In genomic region chr1:66648896-66649597, GRCh38 we compare ENCODE assay signal across 10 cellular contexts.
A peak's percentile ranks its signal among the peaks of the same experiment; 100 is the strongest.
DNase-seq lines count a peak whose midpoint lies in the region; ATAC-seq and TF ChIP-seq lines count a peak whose summit lies in the region.
"Had no signal": no experiment of that assay in that cellular context is flagged by ENCODE, and none has a peak within 500 bp of the region (broad histone marks: within the 10 kb centered on the region; RNA-seq: fewer than 3 reads in every experiment).

No MANE protein-coding gene starts in this region.

- TF ChIP-seq CTCF in KMS-11 (conservative IDR thresholded peaks at IDR 0.05; ENCODE audit: low read depth, low read length) (no peak), testis (IDR thresholded peaks at IDR 0.05) (no peak), gastroesophageal sphincter (IDR thresholded peaks at IDR 0.05) (no peak)

- DNase-seq in medulla oblongata (ENCODE audit: extremely low spot score), result peak; percentile 16
- DNase-seq in stimulated activated CD4-positive, alpha-beta T cell treated with anti-CD3 and anti-CD28 coated beads, Interleukin-2, amount 100 ng/mL, for 24 hours, result no peak
- DNase-seq in testis, result no peak
- DNase-seq: DMS153, mucosa of descending colon had no signal

- TF ChIP-seq EP300 in gastroesophageal sphincter (IDR thresholded peaks at IDR 0.05), result no peak

- no peak overlapping the region; the same call in 1 of the 2 replicates for H3K9ac ChIP-seq in KMS-11

- WGBS in testis, 2 donors, result 58 to 66% methylated on average over 2 of the region's 2 CpGs
- 44 to 69% methylated on average over 1 to 2 of the region's 2 CpGs for WGBS in gastroesophageal sphincter (ENCODE audit: low coverage in 1 of 2), 2 donors

- ATAC-seq in GM18868 (IDR thresholded peaks at IDR 0.05; ENCODE audit: unreplicated experiment), result peak; percentile 82
- ATAC-seq in HG02759 (IDR thresholded peaks at IDR 0.05; ENCODE audit: unreplicated experiment), result peak; percentile 89
- no peak for ATAC-seq in SK-N-SH treated with all-trans-retinoic acid at 6 μM for 48 hours
- no peak for ATAC-seq in gastroesophageal sphincter
- ATAC-seq: mucosa of descending colon had no signal

- intact Hi-C loops in testis (cut with DNase I; ENCODE audit: low total_unique reads), result no loop called here

- TF ChIP-seq POLR2A in testis (IDR thresholded peaks at IDR 0.05) (no peak), gastroesophageal sphincter (IDR thresholded peaks at IDR 0.05) (no peak)

- H2AFZ ChIP-seq in KMS-11 (ENCODE audit: low read depth), result peak overlapping the region; percentile 17

- H3K4me3 ChIP-seq in KMS-11 (IDR thresholded peaks at IDR 0.05; ENCODE audit: insufficient read depth, low read depth, low read length) (no peak overlapping the region), testis (no peak overlapping the region), gastroesophageal sphincter (no peak overlapping the region)
- H3K4me3 ChIP-seq: mucosa of descending colon had no signal

- H3K4me1 ChIP-seq in KMS-11 (ENCODE audit: low read depth, poor library complexity, severe bottlenecking) (peaks cover 27% of the 10 kb centered on the region), testis (no peaks in the 10 kb centered on the region), gastroesophageal sphincter (no peaks in the 10 kb centered on the region)

- peak overlapping the region; percentile 80 for H3K4me2 ChIP-seq in KMS-11

- no peaks in the 10 kb centered on the region for H3K27me3 ChIP-seq in KMS-11 (ENCODE audit: insufficient read depth, low read depth)
- H3K27me3 ChIP-seq in testis, result no peaks in the 10 kb centered on the region
- no peaks in the 10 kb centered on the region for H3K27me3 ChIP-seq in gastroesophageal sphincter

- H3K27ac ChIP-seq in KMS-11 (peak overlapping the region; percentile 53), testis (no peak overlapping the region), gastroesophageal sphincter (no peak overlapping the region)

- no peaks in the 10 kb centered on the region for H3K79me2 ChIP-seq in KMS-11 (ENCODE audit: insufficient read depth, low read depth)

- no peaks in the 10 kb centered on the region for H4K20me1 ChIP-seq in KMS-11 (ENCODE audit: insufficient read depth)

- H3K36me3 ChIP-seq in KMS-11 (ENCODE audit: insufficient read depth) (no peaks in the 10 kb centered on the region), testis (ENCODE audit: low read depth, missing control alignments) (no peaks in the 10 kb centered on the region), gastroesophageal sphincter (peaks cover 0 to 4% of the 10 kb centered on the region in 2 donors)

- H3K9me3 ChIP-seq in testis (no peaks in the 10 kb centered on the region), gastroesophageal sphincter (no peaks in the 10 kb centered on the region)
- H3K9me3 ChIP-seq: mucosa of descending colon had no signal

TF ChIP-seq in SK-N-SH treated with all-trans-retinoic acid at 6 μM for 48 hours, 23 proteins besides CTCF, POLR2A, EP300 and RAD21:
- TF ChIP-seq ESRRG (CRISPR knock-in tag; IDR thresholded peaks at IDR 0.05) (no peak), TOX (CRISPR knock-in tag; IDR thresholded peaks at IDR 0.05; ENCODE audit: borderline replicate concordance) (no peak), CREB5 (CRISPR knock-in tag; IDR thresholded peaks at IDR 0.05; ENCODE audit: low read depth) (no peak), ZFP3 (CRISPR knock-in tag; IDR thresholded peaks at IDR 0.05) (no peak), ZC3H10 (CRISPR knock-in tag; IDR thresholded peaks at IDR 0.05) (no peak), BACH2 (CRISPR knock-in tag; IDR thresholded peaks at IDR 0.05; ENCODE audit: borderline replicate concordance) (no peak), ISL1 (CRISPR knock-in tag; IDR thresholded peaks at IDR 0.05) (no peak), CSRNP3 (CRISPR knock-in tag; IDR thresholded peaks at IDR 0.05) (no peak), CSDC2 (CRISPR knock-in tag; IDR thresholded peaks at IDR 0.05) (no peak)
TF ChIP-seq in SK-N-SH treated with all-trans-retinoic acid at 6 μM for 48 hours: peak in this region for 0.

Comparison
In these comparisons a context has a peak if more than half of its experiments do, and no peak if none do; other contexts are left out.
1. ATAC-seq: peak in GM18868 (single experiment) and HG02759 (single experiment); none in SK-N-SH treated with all-trans-retinoic acid at 6 μM for 48 hours (single experiment) and gastroesophageal sphincter (single experiment).